8 cellular contexts compared by ENCODE assay signal in genomic region chr1:153352523-153352922, GRCh38. TPM values are rescaled to one million over a fixed set of nuclear protein-coding genes. Genes with fewer than 3 reads are reported as not detected.
A peak's percentile ranks its signal among the peaks of the same experiment; 100 is the strongest.
DNase-seq lines count a peak whose midpoint lies in the region; ATAC-seq and TF ChIP-seq lines count a peak whose summit lies in the region.

No MANE protein-coding gene starts in this region.

- DNase-seq in ELR (ENCODE audit: low read depth) (peak; percentile 77), Peyer's patch (peak; percentile 46 to 86 (median 66)), fibroblast of gingiva (ENCODE audit: low read depth) (peak; percentile 53), neural crest cell (ENCODE audit: low read depth, low spot score) (peak; percentile 56), stromal cell of bone marrow (ENCODE audit: low read depth) (peak; percentile 22)
- DNase-seq in activated T-cell treated with anti-CD3 and anti-CD28 coated beads, Interleukin-2, amount 50 U/mL, for 4 hours = peak; percentile 51

- H3K27ac ChIP-seq in Peyer's patch = no peak overlapping the region

- no peaks in the 10 kb centered on the region for H3K27me3 ChIP-seq in Peyer's patch

- H3K4me3 Mint-ChIP-seq in activated T-cell treated with anti-CD3 and anti-CD28 coated beads, Interleukin-2, amount 50 U/mL, for 4 hours = no peak overlapping the region
- no peak overlapping the region for H3K4me3 Mint-ChIP-seq in neural crest cell

- H3K27me3 Mint-ChIP-seq in activated T-cell treated with anti-CD3 and anti-CD28 coated beads, Interleukin-2, amount 50 U/mL, for 4 hours (ENCODE audit: low read depth) = peaks cover 16% of the 10 kb centered on the region
- peaks cover 52% of the 10 kb centered on the region for H3K27me3 Mint-ChIP-seq in neural crest cell (ENCODE audit: low read depth)

- peak; percentile 52 to 62 for ATAC-seq in activated T-cell treated with anti-CD3 and anti-CD28 coated beads, Interleukin-2, amount 50 U/mL, for 4 hours
- no peak for ATAC-seq in HG02759 (IDR thresholded peaks at IDR 0.05; ENCODE audit: unreplicated experiment)

- no peak for TF ChIP-seq POLR2A in Peyer's patch (IDR thresholded peaks at IDR 0.05)

- no peaks in the 10 kb centered on the region for H3K9me3 ChIP-seq in Peyer's patch

- no peaks in the 10 kb centered on the region for H3K4me1 ChIP-seq in Peyer's patch

- no peaks in the 10 kb centered on the region for H3K36me3 Mint-ChIP-seq in activated T-cell treated with anti-CD3 and anti-CD28 coated beads, Interleukin-2, amount 50 U/mL, for 4 hours (ENCODE audit: insufficient read depth)
- H3K36me3 Mint-ChIP-seq in neural crest cell (ENCODE audit: low read depth) = no peaks in the 10 kb centered on the region

- TF ChIP-seq CTCF in LNCAP (IDR thresholded peaks at IDR 0.05) (peak; percentile 97), Peyer's patch (IDR thresholded peaks at IDR 0.05) (peak; percentile 44 to 89 (median 84)), neural crest cell (conservative IDR thresholded peaks at IDR 0.05) (peak; percentile 98)

- no peaks in the 10 kb centered on the region for H3K36me3 ChIP-seq in Peyer's patch

- no peak overlapping the region for H3K27ac Mint-ChIP-seq in neural crest cell (ENCODE audit: unreplicated experiment)

- H3K9me3 Mint-ChIP-seq in activated T-cell treated with anti-CD3 and anti-CD28 coated beads, Interleukin-2, amount 50 U/mL, for 4 hours = no peaks in the 10 kb centered on the region
- no peaks in the 10 kb centered on the region for H3K9me3 Mint-ChIP-seq in neural crest cell

- no peak overlapping the region for H3K4me3 ChIP-seq in Peyer's patch

- peaks cover 7% of the 10 kb centered on the region for H3K4me1 Mint-ChIP-seq in activated T-cell treated with anti-CD3 and anti-CD28 coated beads, Interleukin-2, amount 50 U/mL, for 4 hours (ENCODE audit: low read depth)
- no peaks in the 10 kb centered on the region for H3K4me1 Mint-ChIP-seq in neural crest cell

RNA-seq across cellular contexts. Expression of gene PGLYRP4, which starts 3.9 kb away (rescaled TPM):
- total RNA-seq in Peyer's patch (not detected), neural crest cell (not detected in 2 replicates)
- not detected for total RNA-seq in activated T-cell treated with anti-CD3 and anti-CD28 coated beads, Interleukin-2, amount 50 U/mL, for 4 hours

RNA-seq across cellular contexts. Expression of gene S100A9, which starts 5.1 kb away (rescaled TPM):
- total RNA-seq in Peyer's patch = 10 to 100 TPM in 3 of 4 donors, 1 to 10 TPM in 1; 6.8 to 96.6 (median 17.6) TPM
- under 1 TPM in 1 of 3 donors, not detected in 2; 0.38 TPM for total RNA-seq in activated T-cell treated with anti-CD3 and anti-CD28 coated beads, Interleukin-2, amount 50 U/mL, for 4 hours
- total RNA-seq in neural crest cell = not detected in 2 replicates

RNA-seq across cellular contexts. Expression of gene S100A12, which starts 22.9 kb away (rescaled TPM):
- total RNA-seq in Peyer's patch (not detected), neural crest cell (not detected in 2 replicates)
- not detected for total RNA-seq in activated T-cell treated with anti-CD3 and anti-CD28 coated beads, Interleukin-2, amount 50 U/mL, for 4 hours

RNA-seq across cellular contexts. Expression of gene S100A8, which starts 38.4 kb away (rescaled TPM):
- total RNA-seq in Peyer's patch (1 to 10 TPM in 2 of 4 donors, not detected in 2; 7.6 to 9.8 TPM), neural crest cell (not detected in 2 replicates)
- total RNA-seq in activated T-cell treated with anti-CD3 and anti-CD28 coated beads, Interleukin-2, amount 50 U/mL, for 4 hours = not detected

RNA-seq across cellular contexts. Expression of gene PGLYRP3, which starts 39.8 kb away (rescaled TPM):
- total RNA-seq in Peyer's patch (not detected), neural crest cell (not detected in 2 replicates)
- not detected for total RNA-seq in activated T-cell treated with anti-CD3 and anti-CD28 coated beads, Interleukin-2, amount 50 U/mL, for 4 hours

Comparison
In these comparisons a context has a peak if more than half of its experiments do, and no peak if none do; other contexts are left out.
1. DNase-seq: peak in every context shown above with its lines; median percentile 77 in ELR; 66 in Peyer's patch; 56 in neural crest cell; 53 in fibroblast of gingiva; 51 in activated T-cell treated with anti-CD3 and anti-CD28 coated beads, Interleukin-2, amount 50 U/mL, for 4 hours; 22 in stromal cell of bone marrow.